Comparison of ENCODE assay signal across 14 cellular contexts in genomic region chr10:102783541-102783930, GRCh38. TPM values are rescaled to one million over a fixed set of nuclear protein-coding genes. Genes with fewer than 3 reads are reported as not detected.
DNase-seq lines count a peak whose midpoint lies in the region; ATAC-seq, FAIRE-seq and TF ChIP-seq lines count a peak whose summit lies in the region.
"Had no signal": no experiment of that assay in that cellular context is flagged by ENCODE, and none has a peak within 500 bp of the region (broad histone marks: within the 10 kb centered on the region; RNA-seq: fewer than 3 reads in every experiment).

No MANE protein-coding gene starts in this region.

- H3K79me2 ChIP-seq in GM23248 (ENCODE audit: insufficient read depth), result peaks cover 72% of the 10 kb centered on the region

- no peak for ATAC-seq in activated CD8-positive, alpha-beta T cell treated with anti-CD3 and anti-CD28 coated beads for 36 hours
- ATAC-seq: activated naive CD8-positive, alpha-beta T cell treated with anti-CD3 and anti-CD28 coated beads, Interleukin-2, amount 50 U/mL, for 24 hours had no signal

- peak overlapping the region; percentile 76 for H3K9ac ChIP-seq in GM23248
- peak overlapping the region in 1 of 2 donors; percentile 79 for H3K9ac ChIP-seq in kidney (ENCODE audit: low read length in 2 of 2)
- peak overlapping the region; percentile 77 for H3K9ac ChIP-seq in skeletal muscle satellite cell (ENCODE audit: low read depth, low read length)
- H3K9ac ChIP-seq: BLaER1 had no signal

- CTCF ChIA-PET in activated CD8-positive, alpha-beta T cell treated with anti-CD3 and anti-CD28 coated beads for 36 hours (lab: Charles Lee), result no interaction called here

- H3K36me3 ChIP-seq in GM23248 (ENCODE audit: low read depth) (no peaks in the 10 kb centered on the region), kidney (ENCODE audit: control insufficient read depth in 1 of 2, insufficient read depth in 2 of 2, low read length in 2 of 2) (no peaks in the 10 kb centered on the region), skeletal muscle satellite cell (ENCODE audit: insufficient read depth, low read length) (peaks cover 2% of the 10 kb centered on the region)

- no peaks in the 10 kb centered on the region for H3K27me3 Mint-ChIP-seq in activated CD8-positive, alpha-beta T cell treated with anti-CD3 and anti-CD28 coated beads for 36 hours
- H3K27me3 Mint-ChIP-seq: activated CD4-positive, alpha-beta T cell treated with anti-CD3 and anti-CD28 coated beads, Interleukin-2, amount 10 ng/mL, durations not matched to agents 7 days and 5 days; activated naive CD8-positive, alpha-beta T cell treated with anti-CD3 and anti-CD28 coated beads, Interleukin-2, amount 50 U/mL, for 24 hours had no signal

- WGBS in GM23248 (ENCODE audit: low coverage in 1 of 2, low lambda C conversion rate in 2 of 2, missing lambda C conversion rate in 2 of 2), 2 experiments, result 26 to 38% methylated on average over 2 of the region's 2 CpGs

- H3K9me3 ChIP-seq in GM23248 (ENCODE audit: low read depth) (no peaks in the 10 kb centered on the region), kidney (ENCODE audit: control insufficient read depth in 1 of 2, low read length in 2 of 2) (no peaks in the 10 kb centered on the region), skeletal muscle satellite cell (replicated peaks; ENCODE audit: low read length) (no peaks in the 10 kb centered on the region)
- H3K9me3 ChIP-seq: SJCRH30 had no signal

- H4K20me1 ChIP-seq in GM23248 (ENCODE audit: insufficient read depth), result no peaks in the 10 kb centered on the region; the same call in 1 of the 2 replicates

- in situ Hi-C loops in GM23248 (cut with MboI), result no loop called here

- no peaks in the 10 kb centered on the region for H3K9me2 ChIP-seq in GM23248 (ENCODE audit: insufficient read depth)

- DNase-seq in GM23248 (no peak), choroid plexus epithelial cell (ENCODE audit: low read depth) (peak; percentile 28), kidney (no peak), activated gamma-delta T cell treated with Interleukin-2 at 50 U/mL for 16 hours (no peak), H54 (ENCODE audit: insufficient read length, low spot score) (no peak), cerebellar cortex (ENCODE audit: low spot score) (no peak)
- DNase-seq in activated CD8-positive, alpha-beta T cell treated with anti-CD3 and anti-CD28 coated beads for 36 hours, result no peak
- DNase-seq: activated CD4-positive, alpha-beta T cell treated with anti-CD3 and anti-CD28 coated beads, Interleukin-2, amount 10 ng/mL, durations not matched to agents 7 days and 5 days; activated naive CD8-positive, alpha-beta T cell treated with anti-CD3 and anti-CD28 coated beads, Interleukin-2, amount 50 U/mL, for 24 hours; NCI-H187 treated with DMSO at 0.1 percent for 48 hours; SJCRH30 had no signal

- intact Hi-C loops in kidney (cut with DNase I), result no loop called here
- intact Hi-C loops in activated CD8-positive, alpha-beta T cell treated with anti-CD3 and anti-CD28 coated beads for 36 hours (cut with micrococcal nuclease), result no loop called here

- TF ChIP-seq POLR2A in H54 (IDR thresholded peaks at IDR 0.05; ENCODE audit: low read depth, low read length), result no peak

- peak overlapping the region; percentile 94 for H3K27ac ChIP-seq in GM23248
- peak overlapping the region; percentile 87 to 95 for H3K27ac ChIP-seq in kidney (ENCODE audit: low read depth in 2 of 2, low read length in 2 of 2)
- H3K27ac ChIP-seq: SJCRH30 had no signal

- no peak for FAIRE-seq in kidney (lab: Jason Lieb, UNC)
- no peak for FAIRE-seq in H54 (lab: Jason Lieb, UNC)

- H3K4me3 Mint-ChIP-seq in activated CD8-positive, alpha-beta T cell treated with anti-CD3 and anti-CD28 coated beads for 36 hours, result no peak overlapping the region
- H3K4me3 Mint-ChIP-seq: activated CD4-positive, alpha-beta T cell treated with anti-CD3 and anti-CD28 coated beads, Interleukin-2, amount 10 ng/mL, durations not matched to agents 7 days and 5 days; activated naive CD8-positive, alpha-beta T cell treated with anti-CD3 and anti-CD28 coated beads, Interleukin-2, amount 50 U/mL, for 24 hours; neural crest cell had no signal

- H3K4me2 ChIP-seq in GM23248 (ENCODE audit: unreplicated experiment) (peak overlapping the region; percentile 63), skeletal muscle satellite cell (ENCODE audit: low read length) (peak overlapping the region; percentile 72)
- H3K4me2 ChIP-seq: BLaER1 had no signal

- TF ChIP-seq CTCF in choroid plexus epithelial cell (conservative IDR thresholded peaks at IDR 0.05; ENCODE audit: low read depth, low read length) (no peak), kidney (IDR thresholded peaks at IDR 0.05; ENCODE audit: borderline replicate concordance, extremely low read depth, insufficient read depth) (no peak)
- no peak for TF ChIP-seq CTCF in activated CD8-positive, alpha-beta T cell treated with anti-CD3 and anti-CD28 coated beads for 36 hours (IDR thresholded peaks at IDR 0.05)

- H2AFZ ChIP-seq in GM23248, result no peak overlapping the region

- POLR2A ChIA-PET in activated CD8-positive, alpha-beta T cell treated with anti-CD3 and anti-CD28 coated beads for 36 hours (lab: Charles Lee), result no interaction called here

- H3K9me3 Mint-ChIP-seq in activated CD8-positive, alpha-beta T cell treated with anti-CD3 and anti-CD28 coated beads for 36 hours, result no peaks in the 10 kb centered on the region
- H3K9me3 Mint-ChIP-seq: activated CD4-positive, alpha-beta T cell treated with anti-CD3 and anti-CD28 coated beads, Interleukin-2, amount 10 ng/mL, durations not matched to agents 7 days and 5 days; activated naive CD8-positive, alpha-beta T cell treated with anti-CD3 and anti-CD28 coated beads, Interleukin-2, amount 50 U/mL, for 24 hours; neural crest cell had no signal

- H3K27ac Mint-ChIP-seq in activated CD8-positive, alpha-beta T cell treated with anti-CD3 and anti-CD28 coated beads for 36 hours, result no peak overlapping the region
- H3K27ac Mint-ChIP-seq: activated CD4-positive, alpha-beta T cell treated with anti-CD3 and anti-CD28 coated beads, Interleukin-2, amount 10 ng/mL, durations not matched to agents 7 days and 5 days; activated naive CD8-positive, alpha-beta T cell treated with anti-CD3 and anti-CD28 coated beads, Interleukin-2, amount 50 U/mL, for 24 hours had no signal

- H3F3A ChIP-seq in GM23248 (ENCODE audit: insufficient read depth), result peaks cover 45% of the 10 kb centered on the region

- peaks cover 9% of the 10 kb centered on the region for H3K36me3 Mint-ChIP-seq in activated CD8-positive, alpha-beta T cell treated with anti-CD3 and anti-CD28 coated beads for 36 hours (ENCODE audit: low read depth)

- peaks cover 43% of the 10 kb centered on the region for H3K4me1 Mint-ChIP-seq in activated CD8-positive, alpha-beta T cell treated with anti-CD3 and anti-CD28 coated beads for 36 hours (ENCODE audit: low read depth)

- H3K27me3 ChIP-seq in GM23248 (replicated peaks; ENCODE audit: insufficient read depth) (no peaks in the 10 kb centered on the region), skeletal muscle satellite cell (ENCODE audit: control insufficient read depth, insufficient read depth, low read length) (no peaks in the 10 kb centered on the region)
- H3K27me3 ChIP-seq: BLaER1, SJCRH30 had no signal

- peak overlapping the region; percentile 50 for H3K4me3 ChIP-seq in GM23248
- H3K4me3 ChIP-seq in choroid plexus epithelial cell (ENCODE audit: low read depth, low read length), result no peak overlapping the region
- no peak overlapping the region for H3K4me3 ChIP-seq in kidney (ENCODE audit: low read length in 2 of 2)
- peak overlapping the region; percentile 51 for H3K4me3 ChIP-seq in skeletal muscle satellite cell (ENCODE audit: low read length)
- H3K4me3 ChIP-seq: BLaER1, SJCRH30 had no signal

- H3K4me1 ChIP-seq in GM23248 (ENCODE audit: insufficient read depth), result peaks cover 46% of the 10 kb centered on the region
- H3K4me1 ChIP-seq in kidney (ENCODE audit: control insufficient read depth in 1 of 2, insufficient read depth in 1 of 2, low read depth in 1 of 2, low read length in 2 of 2), result peaks cover 43 to 55% of the 10 kb centered on the region in 2 donors
- peaks cover 54% of the 10 kb centered on the region for H3K4me1 ChIP-seq in skeletal muscle satellite cell (ENCODE audit: control insufficient read depth, insufficient read depth, low read length)

RNA-seq across cellular contexts. Expression of gene WBP1L, which starts 39.8 kb away (rescaled TPM):
- total RNA-seq in GM23248 (2014; rRNA removed; shearing (Covaris generic)), result 42.7 and 57.4 TPM in 2 replicates
- 21.1 and 23.0 TPM in 2 replicates for polyA plus RNA-seq in GM23248 (2016; fragmentation: Nextera tagmentation; extraction: Ambion mirVana)
- 55.7 TPM for total RNA-seq in kidney
- 27.8 TPM for polyA plus RNA-seq in kidney (ENCODE audit: insufficient read depth, low read depth, low replicate concordance)
- 29.2 and 41.3 TPM in 2 replicates for total RNA-seq in skeletal muscle satellite cell (2012; rRNA removed)
- 10 to 100 TPM; 11.4 to 12.7 TPM for total RNA-seq in activated CD8-positive, alpha-beta T cell treated with anti-CD3 and anti-CD28 coated beads for 36 hours

RNA-seq across cellular contexts. Expression of gene CYP17A1, which starts 53.7 kb away (rescaled TPM):
- total RNA-seq in GM23248 (2014; rRNA removed; shearing (Covaris generic)), result not detected in 2 replicates
- not detected in 2 replicates for polyA plus RNA-seq in GM23248 (2016; fragmentation: Nextera tagmentation; extraction: Ambion mirVana)
- total RNA-seq in kidney, result 3.3 TPM
- 11.6 TPM for polyA plus RNA-seq in kidney (ENCODE audit: insufficient read depth, low read depth, low replicate concordance)
- total RNA-seq in skeletal muscle satellite cell (2012; rRNA removed), result not detected in 2 replicates
- total RNA-seq in activated CD8-positive, alpha-beta T cell treated with anti-CD3 and anti-CD28 coated beads for 36 hours, result not detected
- total RNA-seq: activated CD4-positive, alpha-beta T cell treated with anti-CD3 and anti-CD28 coated beads, Interleukin-2, amount 10 ng/mL, durations not matched to agents 7 days and 5 days; neural crest cell; SJCRH30 had no signal

Comparison
In these comparisons a context has a peak if more than half of its experiments do, and no peak if none do; other contexts are left out.
1. H3K4me3 ChIP-seq: peak in GM23248 (single experiment) and skeletal muscle satellite cell (single experiment); none in choroid plexus epithelial cell (single experiment) and kidney (0 of 2).